ENCODE assay signal across 1 cellular context in genomic region chr6:143971453-143971852, GRCh38.
TF ChIP-seq lines count a peak whose summit lies in the region.

No MANE protein-coding gene starts in this region.

TF ChIP-seq in H1, 55 proteins besides CTCF, POLR2A, EP300 and RAD21:
- TF ChIP-seq SUZ12 (IDR thresholded peaks at IDR 0.05; ENCODE audit: low read length) (no peak), EZH2 (IDR thresholded peaks at IDR 0.05; ENCODE audit: low read depth, low read length, severe bottlenecking) (peak; percentile 0)
